9 cellular contexts compared by ENCODE assay signal in genomic region chr13:112859817-112860190, GRCh38.
DNase-seq lines count a peak whose midpoint lies in the region; ATAC-seq and TF ChIP-seq lines count a peak whose summit lies in the region.
"Had no signal": no experiment of that assay in that cellular context is flagged by ENCODE, and none has a peak within 500 bp of the region (broad histone marks: within the 10 kb centered on the region; RNA-seq: fewer than 3 reads in every experiment).

No MANE protein-coding gene starts in this region.

- no peak for TF ChIP-seq CTCF in heart left ventricle (IDR thresholded peaks at IDR 0.05)
- no peak for TF ChIP-seq CTCF in right atrium auricular region (IDR thresholded peaks at IDR 0.05)

- H3K4me3 ChIP-seq in heart left ventricle = no peak overlapping the region
- no peak overlapping the region for H3K4me3 ChIP-seq in right atrium auricular region
- H3K4me3 ChIP-seq: cardiac muscle cell had no signal

- no peaks in the 10 kb centered on the region for H3K9me3 ChIP-seq in heart left ventricle
- H3K9me3 ChIP-seq in right atrium auricular region = no peaks in the 10 kb centered on the region

- H3K27ac ChIP-seq in heart left ventricle = no peak overlapping the region
- H3K27ac ChIP-seq in right atrium auricular region = no peak overlapping the region
- H3K27ac ChIP-seq: cardiac muscle cell had no signal

- ATAC-seq in heart left ventricle = peak in 3 of 4 donors; percentile 31 to 55 (median 34)
- no peak for ATAC-seq in HG03520 (IDR thresholded peaks at IDR 0.05; ENCODE audit: unreplicated experiment)
- no peak for ATAC-seq in GM19455 (IDR thresholded peaks at IDR 0.05; ENCODE audit: unreplicated experiment)

- H3K4me1 ChIP-seq in heart left ventricle (peaks cover 0 to 4% (median 0%) of the 10 kb centered on the region in 12 donors), right atrium auricular region (peaks cover 0 to 6% of the 10 kb centered on the region in 2 donors)

- no peaks in the 10 kb centered on the region for H3K27me3 ChIP-seq in heart left ventricle
- no peaks in the 10 kb centered on the region for H3K27me3 ChIP-seq in right atrium auricular region
- H3K27me3 ChIP-seq: cardiac muscle cell had no signal

- H3K36me3 ChIP-seq in heart left ventricle = peaks cover 0 to 79% (median 76%) of the 10 kb centered on the region in 9 donors
- H3K36me3 ChIP-seq in right atrium auricular region = peaks cover 63% of the 10 kb centered on the region

- TF ChIP-seq POLR2A in heart left ventricle (IDR thresholded peaks at IDR 0.05) = no peak

- DNase-seq in heart left ventricle = peak in 2 of 5 donors; percentile 27 to 63
- no peak for DNase-seq in right atrium auricular region (ENCODE audit: low spot score)
- peak; percentile 3 for DNase-seq in HS-27A (ENCODE audit: low read depth)
- peak; percentile 57 for DNase-seq in fibroblast of peridontal ligament (ENCODE audit: extremely low read depth)
- no peak for DNase-seq in foreskin melanocyte
- DNase-seq in SHP77 (lab: John Stamatoyannopoulos, UW) = no peak

- intact Hi-C loops in heart left ventricle (cut with DNase I) = no loop called here

- 55 to 64% (median 60%) methylated on average over 7 of the region's 7 CpGs for WGBS in heart left ventricle, 4 donors

Comparison
In these comparisons a context has a peak if more than half of its experiments do, and no peak if none do; other contexts are left out.
1. ATAC-seq: peak in heart left ventricle (3 of 4); none in HG03520 (single experiment) and GM19455 (single experiment).
2. DNase-seq: peak in HS-27A (single experiment) and fibroblast of peridontal ligament (single experiment); none in right atrium auricular region (single experiment), foreskin melanocyte (single experiment) and SHP77 (0 of 2).